24 cellular contexts compared by ENCODE assay signal in genomic region chr3:20343790-20344189, GRCh38.
"Had no signal": no experiment of that assay in that cellular context is flagged by ENCODE, and none has a peak within 500 bp of the region (broad histone marks: within the 10 kb centered on the region; RNA-seq: fewer than 3 reads in every experiment).

No MANE protein-coding gene starts in this region.

- H3K27me3 Mint-ChIP-seq: progenitor cell of endocrine pancreas; stimulated activated naive CD8-positive, alpha-beta T cell treated with anti-CD3 and anti-CD28 coated beads, Interleukin-15, Interleukin-2, amounts not matched to agents 100 ng/mL and 50 ng/mL, for 24 hours had no signal

- FAIRE-seq: urothelium cell line had no signal

- H3K36me3 Mint-ChIP-seq: naive thymus-derived CD8-positive, alpha-beta T cell; stimulated activated effector memory CD8-positive, alpha-beta T cell treated with anti-CD3 and anti-CD28 coated beads, Interleukin-12 subunit alpha, Interleukin-12 subunit beta, amount 100 ng/mL, for 72 hours had no signal

- H3K4me1 Mint-ChIP-seq: naive thymus-derived CD8-positive, alpha-beta T cell; nephron progenitor cell had no signal

- H3K27ac Mint-ChIP-seq: naive thymus-derived CD8-positive, alpha-beta T cell; nephron progenitor cell; progenitor cell of endocrine pancreas; stimulated activated effector memory CD8-positive, alpha-beta T cell treated with anti-CD3 and anti-CD28 coated beads, Interleukin-12 subunit alpha, Interleukin-12 subunit beta, amount 100 ng/mL, for 72 hours; stimulated activated naive CD8-positive, alpha-beta T cell treated with anti-CD3 and anti-CD28 coated beads, Interleukin-15, Interleukin-2, amounts not matched to agents 100 ng/mL and 50 ng/mL, for 24 hours had no signal

- H3K27ac ChIP-seq: lower lobe of right lung, ovary, right atrium auricular region, skin epidermis, suprapubic skin, thoracic aorta, tibial artery, upper lobe of right lung had no signal

- ATAC-seq: lower lobe of right lung; naive thymus-derived CD8-positive, alpha-beta T cell; sciatic nerve; upper lobe of right lung had no signal

- H3K9me3 Mint-ChIP-seq: nephron progenitor cell; stimulated activated effector memory CD8-positive, alpha-beta T cell treated with anti-CD3 and anti-CD28 coated beads, Interleukin-12 subunit alpha, Interleukin-12 subunit beta, amount 100 ng/mL, for 72 hours; stimulated activated naive CD8-positive, alpha-beta T cell treated with anti-CD3 and anti-CD28 coated beads, Interleukin-15, Interleukin-2, amounts not matched to agents 100 ng/mL and 50 ng/mL, for 24 hours had no signal

- H3K4me3 ChIP-seq: lower lobe of right lung, ovary, right atrium auricular region, skin epidermis, suprapubic skin, thoracic aorta, tibial artery, upper lobe of right lung had no signal

- DNase-seq: islet precursor cell; lower lobe of right lung; mammary epithelial cell; mesenchymal stem cell; naive thymus-derived CD8-positive, alpha-beta T cell; nephron progenitor cell; ovary; stimulated activated CD4-positive, alpha-beta T cell treated with anti-CD3 and anti-CD28 coated beads, Interleukin-12 subunit alpha, Interleukin-12 subunit beta, amount 100 ng/mL, for 4 hours; stimulated activated CD4-positive, alpha-beta T cell treated with anti-CD3 and anti-CD28 coated beads, Interleukin-15, amount 100 ng/mL, for 24 hours; stimulated activated CD4-positive, alpha-beta T cell treated with anti-CD3 and anti-CD28 coated beads, Interleukin-2, amount 100 ng/mL, for 24 hours; stimulated activated CD4-positive, alpha-beta T cell treated with anti-CD3 and anti-CD28 coated beads, Interleukin-4, amount 100 ng/mL, for 24 hours; stimulated activated naive CD4-positive, alpha-beta T cell; tibial artery; trophoblast cell; upper lobe of right lung had no signal

- H3K9me3 ChIP-seq: lower lobe of right lung, ovary, right atrium auricular region, suprapubic skin, thoracic aorta, tibial artery, upper lobe of right lung had no signal

- H3K4me3 Mint-ChIP-seq: naive thymus-derived CD8-positive, alpha-beta T cell; nephron progenitor cell; stimulated activated effector memory CD8-positive, alpha-beta T cell treated with anti-CD3 and anti-CD28 coated beads, Interleukin-12 subunit alpha, Interleukin-12 subunit beta, amount 100 ng/mL, for 72 hours; stimulated activated naive CD8-positive, alpha-beta T cell treated with anti-CD3 and anti-CD28 coated beads, Interleukin-15, Interleukin-2, amounts not matched to agents 100 ng/mL and 50 ng/mL, for 24 hours had no signal

- H3K27me3 ChIP-seq: ovary, right atrium auricular region, suprapubic skin, tibial artery, upper lobe of right lung had no signal

- H3K36me3 ChIP-seq: lower lobe of right lung, ovary, right atrium auricular region, suprapubic skin, thoracic aorta, tibial artery, upper lobe of right lung had no signal

- H3K4me1 ChIP-seq: lower lobe of right lung, right atrium auricular region, suprapubic skin, tibial artery, upper lobe of right lung had no signal
